Comparison of ENCODE assay signal across 17 cellular contexts in genomic region chr11:60870733-60871377, GRCh38. TPM values are rescaled to one million over a fixed set of nuclear protein-coding genes. Genes with fewer than 3 reads are reported as not detected.
DNase-seq lines count a peak whose midpoint lies in the region; ATAC-seq, FAIRE-seq and TF ChIP-seq lines count a peak whose summit lies in the region.
"Had no signal": no experiment of that assay in that cellular context is flagged by ENCODE, and none has a peak within 500 bp of the region (broad histone marks: within the 10 kb centered on the region; RNA-seq: fewer than 3 reads in every experiment).

No MANE protein-coding gene starts in this region.

- no peak overlapping the region for H3K27ac ChIP-seq in effector memory CD4-positive, alpha-beta T cell (ENCODE audit: insufficient read depth, low read length, poor library complexity, severe bottlenecking)
- H3K27ac ChIP-seq: SK-N-MC had no signal

- H3K4me1 ChIP-seq in effector memory CD4-positive, alpha-beta T cell (ENCODE audit: control insufficient read depth, insufficient read depth, low read length, poor library complexity, severe bottlenecking) = no peaks in the 10 kb centered on the region

- ATAC-seq in activated T-cell treated with anti-CD3 and anti-CD28 coated beads, Interleukin-2, amount 50 U/mL, for 72 hours (replicated peaks in 1 of 2) = peak; percentile 12 to 14
- ATAC-seq in stimulated activated naive CD8-positive, alpha-beta T cell treated with anti-CD3 and anti-CD28 coated beads, Interleukin-15, amount 100 ng/mL, for 72 hours = peak; percentile 22
- ATAC-seq: stimulated activated effector memory CD8-positive, alpha-beta T cell treated with anti-CD3 and anti-CD28 coated beads, Interleukin-12 subunit alpha, Interleukin-12 subunit beta, amount 100 ng/mL, for 72 hours had no signal

- peaks cover 28% of the 10 kb centered on the region for H3K4me1 Mint-ChIP-seq in activated T-cell treated with anti-CD3 and anti-CD28 coated beads, Interleukin-2, amount 50 U/mL, for 72 hours (ENCODE audit: low read depth)
- peaks cover 41% of the 10 kb centered on the region for H3K4me1 Mint-ChIP-seq in stimulated activated naive CD8-positive, alpha-beta T cell treated with anti-CD3 and anti-CD28 coated beads, Interleukin-15, amount 100 ng/mL, for 72 hours

- no peaks in the 10 kb centered on the region for H3K9me3 Mint-ChIP-seq in activated T-cell treated with anti-CD3 and anti-CD28 coated beads, Interleukin-2, amount 50 U/mL, for 72 hours
- no peaks in the 10 kb centered on the region for H3K9me3 Mint-ChIP-seq in stimulated activated naive CD8-positive, alpha-beta T cell treated with anti-CD3 and anti-CD28 coated beads, Interleukin-15, amount 100 ng/mL, for 72 hours
- H3K9me3 Mint-ChIP-seq: nephron progenitor cell; stimulated activated effector memory CD8-positive, alpha-beta T cell treated with anti-CD3 and anti-CD28 coated beads, Interleukin-12 subunit alpha, Interleukin-12 subunit beta, amount 100 ng/mL, for 72 hours had no signal

- no peaks in the 10 kb centered on the region for H3K27me3 Mint-ChIP-seq in activated T-cell treated with anti-CD3 and anti-CD28 coated beads, Interleukin-2, amount 50 U/mL, for 72 hours (ENCODE audit: low read depth)
- no peaks in the 10 kb centered on the region for H3K27me3 Mint-ChIP-seq in stimulated activated naive CD8-positive, alpha-beta T cell treated with anti-CD3 and anti-CD28 coated beads, Interleukin-15, amount 100 ng/mL, for 72 hours
- H3K27me3 Mint-ChIP-seq: activated naive CD8-positive, alpha-beta T cell had no signal

- H3K36me3 ChIP-seq in bronchial epithelial cell (ENCODE audit: control insufficient read depth, insufficient read depth, low read length) = no peaks in the 10 kb centered on the region
- no peaks in the 10 kb centered on the region for H3K36me3 ChIP-seq in effector memory CD4-positive, alpha-beta T cell (ENCODE audit: control insufficient read depth, insufficient read depth, low read length)

- TF ChIP-seq CTCF in bronchial epithelial cell (IDR thresholded peaks at IDR 0.05; ENCODE audit: insufficient read depth, low read length, severe bottlenecking) = no peak

- H3K27me3 ChIP-seq in bronchial epithelial cell (ENCODE audit: control insufficient read depth, insufficient read depth, low read length) = no peaks in the 10 kb centered on the region
- no peaks in the 10 kb centered on the region for H3K27me3 ChIP-seq in effector memory CD4-positive, alpha-beta T cell (replicated peaks; ENCODE audit: control insufficient read depth, insufficient read depth, low read length, poor library complexity, severe bottlenecking)

- H3K36me3 Mint-ChIP-seq in activated T-cell treated with anti-CD3 and anti-CD28 coated beads, Interleukin-2, amount 50 U/mL, for 72 hours (ENCODE audit: insufficient read depth in 2 of 2) = no peaks in the 10 kb centered on the region
- H3K36me3 Mint-ChIP-seq: activated naive CD8-positive, alpha-beta T cell; stimulated activated effector memory CD8-positive, alpha-beta T cell treated with anti-CD3 and anti-CD28 coated beads, Interleukin-12 subunit alpha, Interleukin-12 subunit beta, amount 100 ng/mL, for 72 hours had no signal

- H3K4me3 ChIP-seq in bronchial epithelial cell (ENCODE audit: low read depth, low read length) = no peak overlapping the region
- no peak overlapping the region for H3K4me3 ChIP-seq in effector memory CD4-positive, alpha-beta T cell (ENCODE audit: insufficient read depth, low read depth, low read length, poor library complexity, severe bottlenecking)
- H3K4me3 ChIP-seq: SK-N-MC had no signal

- H3K9me3 ChIP-seq in effector memory CD4-positive, alpha-beta T cell (ENCODE audit: control insufficient read depth, low read length) = no peaks in the 10 kb centered on the region

- DNase-seq in activated T-cell treated with anti-CD3 and anti-CD28 coated beads, Interleukin-2, amount 50 U/mL, for 72 hours = no peak
- DNase-seq in activated T-cell treated with anti-CD3 and anti-CD28 coated beads, Interleukin-2, amount 50 U/mL, for 48 hours = no peak
- DNase-seq in bronchial epithelial cell (ENCODE audit: low read depth) (no peak), NCI-H128 (lab: John Stamatoyannopoulos, UW; ENCODE audit: unreplicated experiment) (no peak)
- no peak for DNase-seq in stimulated activated naive CD8-positive, alpha-beta T cell treated with anti-CD3 and anti-CD28 coated beads, Interleukin-15, amount 100 ng/mL, for 72 hours
- no peak for DNase-seq in effector memory CD4-positive, alpha-beta T cell
- DNase-seq: Calu3; central memory CD4-positive, alpha-beta T cell; Kasumi-1; NCI-H446; nephron progenitor cell had no signal

- peak overlapping the region; percentile 51 for H3K27ac Mint-ChIP-seq in activated T-cell treated with anti-CD3 and anti-CD28 coated beads, Interleukin-2, amount 50 U/mL, for 72 hours
- no peak overlapping the region for H3K27ac Mint-ChIP-seq in stimulated activated naive CD8-positive, alpha-beta T cell treated with anti-CD3 and anti-CD28 coated beads, Interleukin-15, amount 100 ng/mL, for 72 hours
- H3K27ac Mint-ChIP-seq: activated naive CD8-positive, alpha-beta T cell; nephron progenitor cell; stimulated activated effector memory CD8-positive, alpha-beta T cell treated with anti-CD3 and anti-CD28 coated beads, Interleukin-12 subunit alpha, Interleukin-12 subunit beta, amount 100 ng/mL, for 72 hours had no signal

- peak; percentile 23 for FAIRE-seq in bronchial epithelial cell (lab: Jason Lieb, UNC)
- FAIRE-seq: frontal cortex, urothelium cell line had no signal

- H3K4me3 Mint-ChIP-seq in activated T-cell treated with anti-CD3 and anti-CD28 coated beads, Interleukin-2, amount 50 U/mL, for 72 hours = no peak overlapping the region
- H3K4me3 Mint-ChIP-seq in stimulated activated naive CD8-positive, alpha-beta T cell treated with anti-CD3 and anti-CD28 coated beads, Interleukin-15, amount 100 ng/mL, for 72 hours = peak overlapping the region in 1 of 2 donors; percentile 15
- H3K4me3 Mint-ChIP-seq: activated naive CD8-positive, alpha-beta T cell; nephron progenitor cell; stimulated activated effector memory CD8-positive, alpha-beta T cell treated with anti-CD3 and anti-CD28 coated beads, Interleukin-12 subunit alpha, Interleukin-12 subunit beta, amount 100 ng/mL, for 72 hours had no signal

RNA-seq across cellular contexts. Expression of gene ZP1, which starts 3.5 kb away (rescaled TPM):
- not detected for total RNA-seq in activated T-cell treated with anti-CD3 and anti-CD28 coated beads, Interleukin-2, amount 50 U/mL, for 72 hours
- not detected in 2 replicates for total RNA-seq in bronchial epithelial cell
- total RNA-seq: Calu3, frontal cortex, lung microvascular endothelial cell had no signal

RNA-seq across cellular contexts. Expression of gene PTGDR2, which starts 15.1 kb away (rescaled TPM):
- total RNA-seq in activated T-cell treated with anti-CD3 and anti-CD28 coated beads, Interleukin-2, amount 50 U/mL, for 72 hours = under 1 TPM; 0.16 to 0.17 TPM
- total RNA-seq in bronchial epithelial cell = 0.13 TPM in 1 of 2 replicates, not detected in the other

RNA-seq across cellular contexts. Expression of gene CCDC86, which starts 28.9 kb away (rescaled TPM):
- 10 to 100 TPM; 16.4 to 23.9 TPM for total RNA-seq in activated T-cell treated with anti-CD3 and anti-CD28 coated beads, Interleukin-2, amount 50 U/mL, for 72 hours
- 7.4 TPM in 2 replicates for total RNA-seq in bronchial epithelial cell

RNA-seq across cellular contexts. Expression of gene PRPF19, which starts 35.5 kb away (rescaled TPM):
- 100 to 1,000 TPM; 139 to 175 TPM for total RNA-seq in activated T-cell treated with anti-CD3 and anti-CD28 coated beads, Interleukin-2, amount 50 U/mL, for 72 hours
- total RNA-seq in bronchial epithelial cell = 30.2 and 36.1 TPM in 2 replicates

RNA-seq across cellular contexts. Expression of gene TMEM109, which starts 43.1 kb away (rescaled TPM):
- 10 to 100 TPM; 61.9 to 66.3 TPM for total RNA-seq in activated T-cell treated with anti-CD3 and anti-CD28 coated beads, Interleukin-2, amount 50 U/mL, for 72 hours
- total RNA-seq in bronchial epithelial cell = 7.6 and 7.7 TPM in 2 replicates
